Comparison of ENCODE assay signal across 2 cellular contexts in the genomic region with DNA sequence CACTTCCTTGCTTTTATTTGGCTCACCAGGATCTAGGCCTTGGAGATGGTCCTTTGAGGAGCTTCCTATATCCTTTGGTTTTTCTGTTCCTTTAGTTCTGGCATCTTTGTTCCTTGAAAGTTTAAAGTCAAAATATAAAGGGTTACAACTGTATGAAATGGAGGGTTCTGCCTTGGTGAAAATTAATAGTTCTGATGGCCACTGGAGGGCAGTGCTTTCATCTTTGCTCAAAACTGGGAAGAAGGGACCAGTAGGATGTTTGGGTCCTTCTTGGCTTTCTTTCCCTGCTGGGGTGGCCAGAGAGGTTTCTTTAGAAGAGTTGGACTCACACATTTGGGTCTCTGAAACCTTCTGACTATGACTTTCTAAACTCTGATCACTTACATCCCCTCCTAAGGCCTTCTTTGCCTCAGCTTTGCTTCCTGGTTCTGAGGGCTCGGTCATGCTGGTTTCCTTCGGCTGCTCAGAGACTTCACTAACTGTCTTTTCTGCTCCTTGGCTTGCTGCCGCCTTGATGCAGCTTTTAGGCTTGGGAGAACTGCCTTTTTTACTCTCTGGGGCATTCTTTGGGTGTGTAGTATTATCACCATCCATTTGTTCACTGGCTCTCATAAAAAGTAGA.
TF ChIP-seq lines count a peak whose summit lies in the region.

No MANE protein-coding gene starts in this region.

TF ChIP-seq in HCT116, 20 proteins besides CTCF, POLR2A, EP300 and RAD21:
- no peak for TF ChIP-seq EGR1 (IDR thresholded peaks at IDR 0.05; ENCODE audit: low read depth)
- no peak for TF ChIP-seq SP1 (IDR thresholded peaks at IDR 0.05; ENCODE audit: low read depth)
- no peak for TF ChIP-seq EZH2 (IDR thresholded peaks at IDR 0.05)
- TF ChIP-seq CBX3 (IDR thresholded peaks at IDR 0.05; ENCODE audit: low read depth) = no peak

TF ChIP-seq in GM12878, 131 proteins besides CTCF, POLR2A, EP300 and RAD21:
- TF ChIP-seq MTA2 (IDR thresholded peaks at IDR 0.05; ENCODE audit: low read depth) (no peak), BHLHE40 (IDR thresholded peaks at IDR 0.05; ENCODE audit: borderline replicate concordance in 1 of 2, low read depth in 2 of 2, low read length in 1 of 2) (no peak), SMC3 (IDR thresholded peaks at IDR 0.05; ENCODE audit: borderline replicate concordance, low read length) (peak; percentile 59), CBX3 (IDR thresholded peaks at IDR 0.05; ENCODE audit: borderline replicate concordance, low read depth) (no peak)
